In genomic region chr13:74092711-74093110, GRCh38 we compare ENCODE assay signal across 20 cellular contexts. TPM values are rescaled to one million over a fixed set of nuclear protein-coding genes. Genes with fewer than 3 reads are reported as not detected.
DNase-seq lines count a peak whose midpoint lies in the region; ATAC-seq, FAIRE-seq and TF ChIP-seq lines count a peak whose summit lies in the region.
"Had no signal": no experiment of that assay in that cellular context is flagged by ENCODE, and none has a peak within 500 bp of the region (broad histone marks: within the 10 kb centered on the region; RNA-seq: fewer than 3 reads in every experiment).

No MANE protein-coding gene starts in this region.

- no peak for TF ChIP-seq CTCF in CD8-positive, alpha-beta T cell (IDR thresholded peaks at IDR 0.05)
- TF ChIP-seq CTCF in GM12878 (IDR thresholded peaks at IDR 0.05 in 2 of 3, conservative IDR thresholded peaks at IDR 0.05 in 1 of 3; ENCODE audit: control insufficient read depth in 2 of 3, extremely low read depth in 1 of 3, insufficient read depth in 1 of 3, low read depth in 3 of 3, low read length in 3 of 3) (no peak), nephron (IDR thresholded peaks at IDR 0.05; ENCODE audit: unreplicated experiment in 3 of 3) (no peak)

- SMC1A ChIA-PET in GM12878 (lab: Charles Lee; ENCODE audit: uncharacterized antibody, unreplicated experiment): interaction anchor here (0.7 to 1.2 kb wide), 3 partner anchors 8 to 211 kb away, joined by 3 to 5 read pairs (median 3); no protein-coding TSS in a partner anchor

- H3K27ac ChIP-seq in CD8-positive, alpha-beta T cell (ENCODE audit: low read depth, low read length): no peak overlapping the region
- H3K27ac ChIP-seq in GM12878 (ENCODE audit: control insufficient read depth, insufficient read depth): no peak overlapping the region
- H3K27ac ChIP-seq: breast epithelium, neutrophil, right lobe of liver, RWPE1, thoracic aorta had no signal

- TF ChIP-seq RAD21 in GM12878 (IDR thresholded peaks at IDR 0.05; ENCODE audit: insufficient read depth, low read depth, low read length): no peak

- H3K27ac Mint-ChIP-seq in CD8-positive, alpha-beta T cell: peak overlapping the region; percentile 94
- peak overlapping the region; percentile 29 to 97 (median 32) for H3K27ac Mint-ChIP-seq in IgD-negative memory B cell
- peak overlapping the region; percentile 42 to 78 (median 59) for H3K27ac Mint-ChIP-seq in nephron

- TF ChIP-seq EP300 in GM12878 (IDR thresholded peaks at IDR 0.05; ENCODE audit: borderline replicate concordance in 1 of 2, control insufficient read depth in 1 of 2, low read depth in 2 of 2, low read length in 2 of 2): no peak

- peaks cover 2% of the 10 kb centered on the region for H3K36me3 Mint-ChIP-seq in CD8-positive, alpha-beta T cell
- peaks cover 6% of the 10 kb centered on the region for H3K36me3 Mint-ChIP-seq in IgD-negative memory B cell
- peaks cover 27% of the 10 kb centered on the region for H3K36me3 Mint-ChIP-seq in nephron (ENCODE audit: low read depth)

- peaks cover 66% of the 10 kb centered on the region for H3K4me1 ChIP-seq in CD8-positive, alpha-beta T cell (ENCODE audit: insufficient read depth, low read length)
- H3K4me1 ChIP-seq in GM12878 (ENCODE audit: control insufficient read depth, insufficient read depth, low read length): no peaks in the 10 kb centered on the region
- H3K4me1 ChIP-seq: BE2C, breast epithelium had no signal

- peak overlapping the region; percentile 61 for H3K4me3 Mint-ChIP-seq in CD8-positive, alpha-beta T cell
- H3K4me3 Mint-ChIP-seq in IgD-negative memory B cell (peak overlapping the region in 2 of 4 donors; percentile 55 to 68), nephron (no peak overlapping the region)

- no peaks in the 10 kb centered on the region for H3K9me3 ChIP-seq in CD8-positive, alpha-beta T cell (ENCODE audit: low read length)
- no peaks in the 10 kb centered on the region for H3K9me3 ChIP-seq in GM12878 (replicated peaks; ENCODE audit: control insufficient read depth, insufficient read depth, low read length)
- H3K9me3 ChIP-seq: BE2C, breast epithelium, neutrophil, right lobe of liver, thoracic aorta had no signal

- no peaks in the 10 kb centered on the region for H3K79me2 ChIP-seq in GM12878 (ENCODE audit: control insufficient read depth, insufficient read depth, low read length)

- intact Hi-C loops in CD8-positive, alpha-beta T cell (cut with DNase I, micrococcal nuclease): loop anchor here in 1 of 2 experiments (5.0 kb wide), 1 partner anchor 40 kb away; the partner anchor contains the start of gene KLF12
- intact Hi-C loops in GM12878 (cut with micrococcal nuclease; ENCODE audit: unreplicated experiment): no loop called here

- peaks cover 80% of the 10 kb centered on the region for H3K4me1 Mint-ChIP-seq in CD8-positive, alpha-beta T cell (ENCODE audit: low read depth)
- peaks cover 42 to 63% (median 45%) of the 10 kb centered on the region in 3 donors for H3K4me1 Mint-ChIP-seq in IgD-negative memory B cell
- peaks cover 33% of the 10 kb centered on the region for H3K4me1 Mint-ChIP-seq in nephron

- RAD21 ChIA-PET in GM12878 (lab: Charles Lee; ENCODE audit: unreplicated experiment): no interaction called here

- no peaks in the 10 kb centered on the region for H3K27me3 ChIP-seq in CD8-positive, alpha-beta T cell (ENCODE audit: insufficient read depth, low read length)
- no peaks in the 10 kb centered on the region for H3K27me3 ChIP-seq in GM12878 (replicated peaks in 1 of 2; ENCODE audit: control insufficient read depth in 2 of 2, insufficient read depth in 2 of 2, low read length in 1 of 2)
- H3K27me3 ChIP-seq: BE2C, breast epithelium, dorsolateral prefrontal cortex, neutrophil, right lobe of liver had no signal

- no peak for TF ChIP-seq POLR2A in GM12878 (IDR thresholded peaks at IDR 0.05; ENCODE audit: low read depth, low read length)

- H3K36me3 ChIP-seq in CD8-positive, alpha-beta T cell (ENCODE audit: insufficient read depth, low read length): no peaks in the 10 kb centered on the region
- no peaks in the 10 kb centered on the region for H3K36me3 ChIP-seq in GM12878 (ENCODE audit: control insufficient read depth in 2 of 2, insufficient read depth in 2 of 2, low read length in 1 of 2)
- H3K36me3 ChIP-seq: BE2C, breast epithelium, neutrophil, right lobe of liver, thoracic aorta had no signal

- H2AFZ ChIP-seq in GM12878 (ENCODE audit: control insufficient read depth, low read depth, low read length): no peak overlapping the region

- no peak overlapping the region for H3K4me3 ChIP-seq in CD8-positive, alpha-beta T cell (ENCODE audit: low read depth, low read length)
- no peak overlapping the region for H3K4me3 ChIP-seq in GM12878
- H3K4me3 ChIP-seq: breast epithelium, dorsolateral prefrontal cortex, right lobe of liver, thoracic aorta had no signal

- H3K27me3 Mint-ChIP-seq in CD8-positive, alpha-beta T cell (ENCODE audit: low read depth): no peaks in the 10 kb centered on the region
- no peaks in the 10 kb centered on the region for H3K27me3 Mint-ChIP-seq in IgD-negative memory B cell
- no peaks in the 10 kb centered on the region for H3K27me3 Mint-ChIP-seq in nephron (ENCODE audit: low read depth)

- H3K9me3 Mint-ChIP-seq in CD8-positive, alpha-beta T cell: no peaks in the 10 kb centered on the region
- no peaks in the 10 kb centered on the region for H3K9me3 Mint-ChIP-seq in IgD-negative memory B cell
- H3K9me3 Mint-ChIP-seq in nephron: peaks cover 2% of the 10 kb centered on the region

- POLR2A ChIA-PET in CD8-positive, alpha-beta T cell (lab: Charles Lee): interaction anchor here (0.8 to 2.8 kb wide), 4 partner anchors 18 to 194 kb away, joined by 3 to 10 read pairs (median 4); partner anchors contain the start of gene KLF12
- POLR2A ChIA-PET in GM12878 (lab: Charles Lee): no interaction called here

- CTCF ChIA-PET in CD8-positive, alpha-beta T cell (lab: Charles Lee): interaction anchor here (0.8 to 1.0 kb wide), 3 partner anchors 11 to 244 kb away, joined by 3 to 4 read pairs (median 4); no protein-coding TSS in a partner anchor
- CTCF ChIA-PET in GM12878 (lab: Yijun Ruan, JAX): no interaction called here

- no peak overlapping the region for H3K9ac ChIP-seq in GM12878 (ENCODE audit: control insufficient read depth, insufficient read depth, low read length)

- no TSS peak for BruUV-seq in GM12878 (replicated peaks; lab: Mats Ljungman, UMichigan)

- FAIRE-seq in GM12878 (lab: Jason Lieb, UNC): peak; percentile 72

- in situ Hi-C loops in GM12878 (cut with MboI): no loop called here

- DNase-seq in CD8-positive, alpha-beta T cell: no peak
- DNase-seq in GM12878 (ENCODE audit: low read depth, low spot score) (no peak), D341Med (ENCODE audit: low spot score) (no peak), NCI-H510A treated with DMSO at 0.1 percent for 48 hours (lab: John Stamatoyannopoulos, UW) (no peak), COR-L47 (lab: John Stamatoyannopoulos, UW) (no peak)
- DNase-seq: activated CD8-positive, alpha-beta memory T cell treated with anti-CD3 and anti-CD28 coated beads for 24 hours; activated gamma-delta T cell; BE2C; dorsolateral prefrontal cortex; head of caudate nucleus; NCI-H1092 treated with DMSO at 0.1 percent for 48 hours; NCI-H82; right lobe of liver; stimulated activated CD4-positive, alpha-beta T cell treated with anti-CD3 and anti-CD28 coated beads, Interleukin-1b, Interleukin-23, amount 100 ng/mL, for 48 hours had no signal

- 22% methylated on average over 3 of the region's 3 CpGs for WGBS in GM12878 (ENCODE audit: insufficient coverage, insufficient replicate concordance, low lambda C conversion rate, missing lambda C conversion rate)

- peak; percentile 18 for ATAC-seq in CD8-positive, alpha-beta T cell
- ATAC-seq in GM12878: no peak
- ATAC-seq: right lobe of liver had no signal

- H3K4me2 ChIP-seq in GM12878 (ENCODE audit: control insufficient read depth, insufficient read depth): no peak overlapping the region

- no peaks in the 10 kb centered on the region for H4K20me1 ChIP-seq in GM12878 (ENCODE audit: control insufficient read depth, insufficient read depth)

TF ChIP-seq in GM12878, 131 proteins besides CTCF, POLR2A, EP300 and RAD21 (continues in another document):
- TF ChIP-seq SUPT20H (IDR thresholded peaks at IDR 0.05; ENCODE audit: borderline replicate concordance, control insufficient read depth, low read depth, low read length): no peak
- TF ChIP-seq BHLHE40 (IDR thresholded peaks at IDR 0.05; ENCODE audit: borderline replicate concordance in 1 of 2, low read depth in 2 of 2, low read length in 1 of 2): no peak

RNA-seq across cellular contexts. Expression of gene KLF12, which starts 41.5 kb away (rescaled TPM):
- total RNA-seq in CD8-positive, alpha-beta T cell: 10 to 100 TPM; 59.5 to 64.7 TPM
- polyA plus RNA-seq in IgD-negative memory B cell (20.6 TPM), GM12878 (2011; rRNA removed) (11.4 and 11.5 TPM in 2 replicates), GM12878 (2014; fragmentation: Illumina TruSeq; extraction: Trizol) (0.85 and 0.98 TPM in 2 replicates), GM12878 (2014; fragmentation: Nextera tagmentation; extraction: Ambion mirVana) (under 1 TPM; 0.11 to 0.19 TPM), GM12878 (2014; rRNA removed) (0.38 and 0.41 TPM in 2 replicates), GM12878 (2016; fragmentation: Nextera tagmentation; extraction: Ambion mirVana) (1 to 10 TPM; 1.0 to 1.4 TPM)
- 26.4 and 34.0 TPM in 2 replicates for total RNA-seq in GM12878 (2013; cell fraction: nucleolus; rRNA removed)
- total RNA-seq in GM12878 (2014; rRNA removed) (0.96 and 1.1 TPM in 2 replicates), GM12878 (2014; rRNA removed; fragmentation: Illumina TruSeq; extraction: Trizol) (0.78 and 1.2 TPM in 2 replicates), GM12878 (2021) (2.2 TPM in 2 replicates)
- 1.9 TPM for polyA plus RNA-seq in GM12878 (2011; ENCODE audit: low read depth)
- polyA plus RNA-seq in GM12878 (2011; cell fraction: cytosol; rRNA removed): 6.2 and 8.2 TPM in 2 replicates
- polyA plus RNA-seq in GM12878 (2011; cell fraction: nucleus; rRNA removed): 16.6 and 21.0 TPM in 2 replicates
- 2.8 and 4.2 TPM in 2 replicates for polyA plus RNA-seq in GM12878 (2012)
- 71.0 and 93.3 TPM in 2 replicates for polyA minus RNA-seq in GM12878 (2011; rRNA and poly(A)+ RNA removed)
- 7.4 and 9.6 TPM in 2 replicates for polyA minus RNA-seq in GM12878 (2011; cell fraction: cytosol; rRNA and poly(A)+ RNA removed)
- polyA minus RNA-seq in GM12878 (2011; cell fraction: nucleus; rRNA and poly(A)+ RNA removed): 31.7 and 52.0 TPM in 2 replicates

Comparison
In these comparisons a context has a peak if more than half of its experiments do, and no peak if none do; other contexts are left out.
1. H3K27ac Mint-ChIP-seq: peak in every context shown above with its lines; median percentile 94 in CD8-positive, alpha-beta T cell; 59 in nephron; 32 in IgD-negative memory B cell.